ENCODE assay signal across 1 cellular context in the genomic region with DNA sequence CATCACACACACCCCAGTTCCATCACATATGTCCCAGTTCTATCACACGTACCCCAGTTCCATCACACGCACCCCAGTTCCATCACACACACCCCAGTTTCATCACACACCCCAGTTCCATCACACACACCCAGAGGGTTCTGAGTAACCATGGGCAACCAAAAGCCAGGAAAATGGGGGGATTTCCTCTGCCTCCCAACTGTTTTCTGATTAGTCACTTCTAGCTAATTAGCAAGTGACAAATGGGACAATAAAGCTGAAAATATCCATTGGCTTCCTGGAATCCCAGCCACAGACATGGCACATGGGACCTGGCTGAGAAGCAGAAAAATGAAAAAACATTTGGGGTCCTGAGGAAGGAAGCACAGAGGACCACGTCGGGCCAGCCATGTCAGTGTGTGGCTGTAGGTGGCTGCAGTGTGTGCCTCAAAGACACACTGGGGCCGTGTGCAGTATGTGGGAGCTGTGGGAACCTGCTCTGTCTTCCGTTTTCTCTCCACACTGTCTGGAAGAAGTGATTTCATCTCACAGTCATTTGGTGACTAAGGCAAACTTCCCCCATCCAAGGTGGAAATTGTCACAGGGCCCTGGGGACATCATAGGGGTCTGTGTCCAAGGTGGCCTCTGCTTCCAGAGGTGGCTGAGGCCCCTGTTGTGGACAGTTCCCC.
TF ChIP-seq lines count a peak whose summit lies in the region.

No MANE protein-coding gene starts in this region.

TF ChIP-seq in HepG2, 621 proteins besides CTCF, POLR2A, EP300 and RAD21 (continued from another document):
- TF ChIP-seq, protein P1, sequence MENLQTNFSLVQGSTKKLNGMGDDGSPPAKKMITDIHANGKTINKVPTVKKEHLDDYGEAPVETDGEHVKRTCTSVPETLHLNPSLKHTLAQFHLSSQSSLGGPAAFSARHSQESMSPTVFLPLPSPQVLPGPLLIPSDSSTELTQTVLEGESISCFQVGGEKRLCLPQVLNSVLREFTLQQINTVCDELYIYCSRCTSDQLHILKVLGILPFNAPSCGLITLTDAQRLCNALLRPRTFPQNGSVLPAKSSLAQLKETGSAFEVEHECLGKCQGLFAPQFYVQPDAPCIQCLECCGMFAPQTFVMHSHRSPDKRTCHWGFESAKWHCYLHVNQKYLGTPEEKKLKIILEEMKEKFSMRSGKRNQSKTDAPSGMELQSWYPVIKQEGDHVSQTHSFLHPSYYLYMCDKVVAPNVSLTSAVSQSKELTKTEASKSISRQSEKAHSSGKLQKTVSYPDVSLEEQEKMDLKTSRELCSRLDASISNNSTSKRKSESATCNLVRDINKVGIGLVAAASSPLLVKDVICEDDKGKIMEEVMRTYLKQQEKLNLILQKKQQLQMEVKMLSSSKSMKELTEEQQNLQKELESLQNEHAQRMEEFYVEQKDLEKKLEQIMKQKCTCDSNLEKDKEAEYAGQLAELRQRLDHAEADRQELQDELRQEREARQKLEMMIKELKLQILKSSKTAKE (CRISPR knock-in tag; IDR thresholded peaks at IDR 0.05; ENCODE audit: borderline replicate concordance) = 0 out of 2 replicates have a peak, but pooled peaks have one; percentile 35
